16 cellular contexts compared by ENCODE assay signal in genomic region chr1:55781003-55781402, GRCh38.
DNase-seq lines count a peak whose midpoint lies in the region; ATAC-seq and TF ChIP-seq lines count a peak whose summit lies in the region.
"Had no signal": no experiment of that assay in that cellular context is flagged by ENCODE, and none has a peak within 500 bp of the region (broad histone marks: within the 10 kb centered on the region; RNA-seq: fewer than 3 reads in every experiment).

No MANE protein-coding gene starts in this region.

- H3K4me1 ChIP-seq in HEK293 (ENCODE audit: control insufficient read depth, insufficient read depth, low read length), result no peaks in the 10 kb centered on the region; the same call in 1 of the 2 replicates
- H3K4me1 ChIP-seq in IMR-90 (ENCODE audit: control insufficient read depth, insufficient read depth, low read length), result peaks cover 5% of the 10 kb centered on the region
- peaks cover 31% of the 10 kb centered on the region for H3K4me1 ChIP-seq in PC-3 (ENCODE audit: insufficient read depth, low read length)
- H3K4me1 ChIP-seq: BLaER1, Caco-2 had no signal

- H4K20me1 ChIP-seq in IMR-90 (ENCODE audit: insufficient read depth, low read length) (no peaks in the 10 kb centered on the region), PC-3 (ENCODE audit: low read length) (no peaks in the 10 kb centered on the region)
- H4K20me1 ChIP-seq: BLaER1 had no signal

- H2AK9ac ChIP-seq in IMR-90 (replicated peaks; ENCODE audit: low read depth, low read length, poor library complexity), result no peak overlapping the region

- no peaks in the 10 kb centered on the region for H3K79me1 ChIP-seq in IMR-90 (ENCODE audit: low read depth in 1 of 2, low read length in 2 of 2)

- in situ Hi-C loops in IMR-90 (cut with MboI; ENCODE audit: low sequenced_read_pairs), result no loop called here

- H3K14ac ChIP-seq in IMR-90 (replicated peaks; ENCODE audit: low read depth, low read length), result no peak overlapping the region

- H2BK20ac ChIP-seq in IMR-90 (ENCODE audit: low read depth, low read length), result no peak overlapping the region; the same call in 1 of the 2 replicates

- H3K9me3 ChIP-seq in HEK293 (ENCODE audit: control insufficient read depth, insufficient read depth, low read depth, low read length) (no peaks in the 10 kb centered on the region), IMR-90 (ENCODE audit: control insufficient read depth, insufficient read depth, low read length) (no peaks in the 10 kb centered on the region; the same call in 1 of the 2 replicates), PC-3 (ENCODE audit: low read length) (no peaks in the 10 kb centered on the region)
- H3K9me3 ChIP-seq: BLaER1, Caco-2 had no signal

- H3K36me3 ChIP-seq in HEK293 (ENCODE audit: control insufficient read depth in 2 of 2, insufficient read depth in 1 of 2, low read length in 2 of 2), result no peaks in the 10 kb centered on the region
- no peaks in the 10 kb centered on the region for H3K36me3 ChIP-seq in IMR-90 (ENCODE audit: control insufficient read depth, insufficient read depth, low read length)
- H3K36me3 ChIP-seq in PC-3 (ENCODE audit: low read depth, low read length), result no peaks in the 10 kb centered on the region
- H3K36me3 ChIP-seq: BLaER1 had no signal

- CTCF ChIA-PET in HEK293 (lab: Yijun Ruan, JAX) (no interaction called here), IMR-90 (lab: Yijun Ruan, JAX) (interaction anchor here (2.2 kb wide), 1 partner anchor 12 kb away, joined by 5 read pairs; no protein-coding TSS in a partner anchor), PC-3 (lab: Charles Lee) (no interaction called here)

- H2BK5ac ChIP-seq in IMR-90 (ENCODE audit: low read depth, low read length, poor library complexity, severe bottlenecking), result no peak overlapping the region

- H2AK5ac ChIP-seq in IMR-90 (ENCODE audit: low read depth, low read length), result peak overlapping the region; percentile 23; the same call in 1 of the 2 replicates

- dilution Hi-C loops in IMR-90 (cut with HindIII; ENCODE audit: low sequenced_read_pairs, unreplicated experiment), result no loop called here

- no CpG with 5 or more reads among the region's 3 CpGs for WGBS in IMR-90 (ENCODE audit: extremely low coverage in 2 of 2, insufficient read length in 1 of 2), 2 experiments

- DNase-seq in IMR-90 (no peak), PC-3 (no peak), NCI-H2029 treated with DMSO at 0.1 percent for 48 hours (lab: John Stamatoyannopoulos, UW) (no peak)
- DNase-seq: Caco-2; CD4-positive, CD25-positive, alpha-beta regulatory T cell; CD8-positive, alpha-beta T cell; DMS153; DND-41; GM23248; H7; HCEC 1CT had no signal

- H4K5ac ChIP-seq in IMR-90 (ENCODE audit: low read depth, low read length), result peak overlapping the region; percentile 54; the same call in 1 of the 2 replicates

- H2BK15ac ChIP-seq in IMR-90 (ENCODE audit: low read depth, low read length), result no peak overlapping the region

- no peak overlapping the region for H4K91ac ChIP-seq in IMR-90 (ENCODE audit: insufficient read depth, low read depth, low read length)

- no peak for ATAC-seq in IMR-90 (ENCODE audit: low read depth)
- no peak for ATAC-seq in PC-3
- no peak for ATAC-seq in GM18505 (IDR thresholded peaks at IDR 0.05; ENCODE audit: unreplicated experiment)
- no peak for ATAC-seq in HG03342 (IDR thresholded peaks at IDR 0.05; ENCODE audit: unreplicated experiment)
- ATAC-seq: CD8-positive, alpha-beta T cell had no signal

- H3K27me3 ChIP-seq in IMR-90 (ENCODE audit: control insufficient read depth, insufficient read depth, low read length) (no peaks in the 10 kb centered on the region), PC-3 (ENCODE audit: low read length) (no peaks in the 10 kb centered on the region)
- H3K27me3 ChIP-seq: BLaER1 had no signal

- TF ChIP-seq RAD21 in IMR-90 (IDR thresholded peaks at IDR 0.05; ENCODE audit: low read length), result no peak

- no peak overlapping the region for H3K4me3 ChIP-seq in HEK293 (ENCODE audit: low read depth, low read length)
- no peak overlapping the region for H3K4me3 ChIP-seq in IMR-90 (ENCODE audit: insufficient read depth, low read depth, low read length)
- H3K4me3 ChIP-seq in PC-3 (ENCODE audit: low read length), result no peak overlapping the region
- H3K4me3 ChIP-seq: BLaER1, GM23248 had no signal

- H3K18ac ChIP-seq in IMR-90 (ENCODE audit: low read depth, low read length), result peak overlapping the region; percentile 82

- H3F3A ChIP-seq in PC-3 (ENCODE audit: low read length, unreplicated experiment), result no peaks in the 10 kb centered on the region

- no peak overlapping the region; the same call in 1 of the 2 replicates for H3K4ac ChIP-seq in IMR-90 (ENCODE audit: low read depth, low read length)

- peak overlapping the region in 1 of 2 experiments; percentile 3; a peak in 1 of 4 replicates for H4K8ac ChIP-seq in IMR-90 (ENCODE audit: low read depth in 2 of 2, low read length in 2 of 2)

- POLR2A ChIA-PET in HEK293 (lab: Yijun Ruan, JAX), result no interaction called here
- POLR2A ChIA-PET in IMR-90 (lab: Charles Lee; ENCODE audit: unreplicated experiment), result no interaction called here
- POLR2A ChIA-PET in PC-3 (lab: Charles Lee; ENCODE audit: unreplicated experiment), result no interaction called here

- intact Hi-C loops in IMR-90 (cut with micrococcal nuclease) (no loop called here), PC-3 (cut with micrococcal nuclease) (loop anchor here (2.0 kb wide), 1 partner anchor 56 kb away; no protein-coding TSS in a partner anchor)

- H3K9me1 ChIP-seq in IMR-90 (ENCODE audit: insufficient read depth, low read length), result peaks cover 2% of the 10 kb centered on the region; the same call in 1 of the 2 replicates

- H3K56ac ChIP-seq in IMR-90 (ENCODE audit: extremely low read depth, insufficient read depth, low read length), result no peak overlapping the region

- BruUV-seq in IMR-90 (replicated peaks; lab: Mats Ljungman, UMichigan) (no TSS peak), PC-3 (replicated peaks; lab: Mats Ljungman, UMichigan) (no TSS peak)

- H2BK120ac ChIP-seq in IMR-90 (ENCODE audit: low read depth, low read length), result no peak overlapping the region; the same call in 1 of the 2 replicates

- H3K9me2 ChIP-seq in PC-3 (replicated peaks; ENCODE audit: low read length), result no peaks in the 10 kb centered on the region

- no peak overlapping the region for H2AFZ ChIP-seq in IMR-90 (replicated peaks; ENCODE audit: low read length, poor library complexity)
- H2AFZ ChIP-seq in PC-3 (ENCODE audit: low read length), result no peak overlapping the region
- H2AFZ ChIP-seq: GM23248 had no signal

- TF ChIP-seq CTCF in HEK293 (tag by site-specific recombination; IDR thresholded peaks at IDR 0.05) (no peak), IMR-90 (conservative IDR thresholded peaks at IDR 0.05; ENCODE audit: low read depth, low read length) (no peak), PC-3 (conservative IDR thresholded peaks at IDR 0.05; ENCODE audit: low read depth, low read length) (no peak)

- no peak overlapping the region for H3K23ac ChIP-seq in IMR-90 (ENCODE audit: low read depth, low read length)

- H3K9ac ChIP-seq in IMR-90 (ENCODE audit: low read depth, low read length), result no peak overlapping the region
- H3K9ac ChIP-seq in PC-3 (ENCODE audit: low read length), result no peak overlapping the region
- H3K9ac ChIP-seq: BLaER1, GM23248 had no signal

- H3K4me2 ChIP-seq in IMR-90 (ENCODE audit: low read depth, low read length) (no peak overlapping the region), PC-3 (ENCODE audit: low read length) (no peak overlapping the region)
- H3K4me2 ChIP-seq: BLaER1 had no signal

- H3K79me2 ChIP-seq in PC-3 (ENCODE audit: low read length), result no peaks in the 10 kb centered on the region

- H3K27ac ChIP-seq in HEK293 (ENCODE audit: extremely low read depth, low read depth, low read length), result no peak overlapping the region
- no peak overlapping the region for H3K27ac ChIP-seq in IMR-90 (ENCODE audit: insufficient read depth, low read length)
- H3K27ac ChIP-seq in PC-3 (ENCODE audit: low read length), result peak overlapping the region; percentile 79
- H3K27ac ChIP-seq: BLaER1, C4-2B, GM23248 had no signal

- TF ChIP-seq POLR2A in IMR-90 (IDR thresholded peaks at IDR 0.05; ENCODE audit: low read depth, low read length), result no peak
- TF ChIP-seq POLR2A in GM18505 (IDR thresholded peaks at IDR 0.05; ENCODE audit: borderline replicate concordance, extremely low read depth, insufficient read depth, insufficient read length), result no peak

TF ChIP-seq in HEK293, 187 proteins besides CTCF, POLR2A, EP300 and RAD21:
- no peak for TF ChIP-seq ZNF626 (tag by site-specific recombination; IDR thresholded peaks at IDR 0.05)
- TF ChIP-seq ZNF549 (tag by site-specific recombination; IDR thresholded peaks at IDR 0.05), result peak; percentile 78

TF ChIP-seq in IMR-90, 13 proteins besides CTCF, POLR2A, EP300 and RAD21:
- TF ChIP-seq RCOR1 (IDR thresholded peaks at IDR 0.05; ENCODE audit: insufficient replicate concordance, low read length) (no peak), CEBPB (IDR thresholded peaks at IDR 0.05; ENCODE audit: low read depth, low read length) (no peak)
